ENCODE assay signal across 8 cellular contexts in genomic region chr18:11780042-11780441, GRCh38.
"Had no signal": no experiment of that assay in that cellular context is flagged by ENCODE, and none has a peak within 500 bp of the region (broad histone marks: within the 10 kb centered on the region; RNA-seq: fewer than 3 reads in every experiment).

No MANE protein-coding gene starts in this region.

- H3K4me1 ChIP-seq: HAP-1 had no signal

- H3K36me3 ChIP-seq: HAP-1 had no signal

- H3K9me3 ChIP-seq: HAP-1 had no signal

- DNase-seq: GM23248, GOT3, H7, HFFc6 had no signal

- ATAC-seq: HCT116 had no signal

- H2AFZ ChIP-seq: GM23248 had no signal

- H3K9ac ChIP-seq: GM23248, KMS-11 had no signal

- H3K27ac ChIP-seq: GM23248, HL-60, KMS-11 had no signal

- H3K4me3 ChIP-seq: GM23248, HAP-1 had no signal

- H3K4me2 ChIP-seq: KMS-11 had no signal
